Comparison of ENCODE assay signal across 2 cellular contexts in genomic region chr3:165202995-165203394, GRCh38.
TF ChIP-seq lines count a peak whose summit lies in the region.

No MANE protein-coding gene starts in this region.

TF ChIP-seq in HepG2, 621 proteins besides CTCF, POLR2A, EP300 and RAD21:
- TF ChIP-seq ATF7 (IDR thresholded peaks at IDR 0.05) (0 out of 2 replicates have a peak, but pooled peaks have one; percentile 21), ATF7 (CRISPR knock-in tag; IDR thresholded peaks at IDR 0.05) (no peak), ZNF121 (CRISPR knock-in tag; IDR thresholded peaks at IDR 0.05) (no peak)

TF ChIP-seq in K562, 482 proteins besides CTCF, POLR2A, EP300 and RAD21:
- no peak for TF ChIP-seq CEBPG (CRISPR knock-in tag; IDR thresholded peaks at IDR 0.05)
- peak; percentile 57 to 60; a peak in 3 of 4 replicates for TF ChIP-seq CEBPG (tag; conservative IDR thresholded peaks at IDR 0.05 in 1 of 2, IDR thresholded peaks at IDR 0.05 in 1 of 2)
- TF ChIP-seq EWSR1 (IDR thresholded peaks at IDR 0.05; ENCODE audit: borderline replicate concordance, low read depth, partially characterized antibody): no peak
- no peak for TF ChIP-seq U2AF1 (optimal IDR thresholded peaks at IDR 0.05; ENCODE audit: low read depth, low read length)
- TF ChIP-seq NR2C2 (CRISPR knock-in tag; IDR thresholded peaks at IDR 0.05): no peak
- TF ChIP-seq NR2C2 (tag; IDR thresholded peaks at IDR 0.05): peak; percentile 40; the same call in 1 of the 2 replicates
- TF ChIP-seq ZNF644 (tag; IDR thresholded peaks at IDR 0.05; ENCODE audit: low read depth): no peak
- peak; percentile 70; the same call in 1 of the 2 replicates for TF ChIP-seq ZSCAN32 (CRISPR knock-in tag; IDR thresholded peaks at IDR 0.05)
- TF ChIP-seq ATF4 (CRISPR knock-in tag; IDR thresholded peaks at IDR 0.05): peak; percentile 82
